Comparison of ENCODE assay signal across 20 cellular contexts in the genomic region with DNA sequence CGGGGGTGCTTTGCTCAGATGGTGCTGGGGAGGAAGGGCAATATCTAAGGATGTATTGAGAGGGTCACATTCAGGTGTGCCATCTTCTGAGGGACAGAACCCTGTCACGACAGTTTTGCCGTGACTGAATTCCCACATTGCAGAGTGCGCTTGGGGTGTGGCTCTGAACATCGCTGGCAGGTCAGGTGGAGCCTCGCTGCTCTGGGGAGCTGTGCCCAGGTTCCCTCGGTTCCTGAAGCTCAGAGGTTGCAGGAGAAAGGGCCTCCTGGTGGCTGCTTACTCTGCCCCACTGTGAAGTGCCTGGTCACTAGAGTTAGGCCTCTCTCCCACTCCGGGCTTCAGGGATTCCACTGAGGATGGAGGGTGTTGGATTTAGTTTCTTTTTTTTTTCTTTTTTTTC. TPM values are rescaled to one million over a fixed set of nuclear protein-coding genes. Genes with fewer than 3 reads are reported as not detected.
DNase-seq lines count a peak whose midpoint lies in the region; ATAC-seq lines count a peak whose summit lies in the region.
"Had no signal": no experiment of that assay in that cellular context is flagged by ENCODE, and none has a peak within 500 bp of the region (broad histone marks: within the 10 kb centered on the region; RNA-seq: fewer than 3 reads in every experiment).

No MANE protein-coding gene starts in this region.

- peak overlapping the region; percentile 47 for H3K27ac Mint-ChIP-seq in activated CD4-positive, alpha-beta memory T cell treated with anti-CD3 and anti-CD28 coated beads, Interleukin-2, amount 10 ng/mL, durations not matched to agents 7 days and 5 days
- H3K27ac Mint-ChIP-seq in activated CD4-positive, alpha-beta memory T cell treated with anti-CD3 and anti-CD28 coated beads for 36 hours: no peak overlapping the region
- H3K27ac Mint-ChIP-seq in central memory CD8-positive, alpha-beta T cell (ENCODE audit: low read depth): peak overlapping the region; percentile 65
- H3K27ac Mint-ChIP-seq: GM23338 had no signal

- ATAC-seq in central memory CD8-positive, alpha-beta T cell (replicated peaks; ENCODE audit: extremely low read depth, poor library complexity, severe bottlenecking): no peak
- ATAC-seq: foreskin keratinocyte, PC-3 had no signal

- no peak for DNase-seq in activated CD4-positive, alpha-beta memory T cell treated with anti-CD3 and anti-CD28 coated beads, Interleukin-2, amount 10 ng/mL, durations not matched to agents 7 days and 5 days
- no peak for DNase-seq in activated CD4-positive, alpha-beta memory T cell treated with anti-CD3 and anti-CD28 coated beads for 36 hours
- peak; percentile 25 for DNase-seq in D341Med (ENCODE audit: low spot score)
- DNase-seq in central memory CD8-positive, alpha-beta T cell (ENCODE audit: low spot score in 2 of 2): no peak
- peak; percentile 49 for DNase-seq in posterior vena cava (ENCODE audit: low spot score)
- no peak for DNase-seq in NCI-H1930 (lab: John Stamatoyannopoulos, UW)
- DNase-seq in RKO (ENCODE audit: low spot score): no peak
- DNase-seq in NCI-H345 (lab: John Stamatoyannopoulos, UW): no peak
- DNase-seq: activated CD8-positive, alpha-beta memory T cell treated with anti-CD3 and anti-CD28 coated beads for 24 hours; activated effector memory CD4-positive, alpha-beta T cell treated with anti-CD3 and anti-CD28 coated beads, Interleukin-2, amount 50 U/mL, for 16 hours; erythroblast; foreskin keratinocyte; KBM-7; NCI-H187 treated with DMSO at 0.1 percent for 48 hours; NCI-H226; PC-3; SHP77 treated with DMSO at 0.1 percent for 48 hours; stimulated activated CD4-positive, alpha-beta T cell treated with anti-CD3 and anti-CD28 coated beads, Interleukin-4, amount 100 ng/mL, for 4 hours had no signal

- POLR2A ChIA-PET in activated CD4-positive, alpha-beta memory T cell treated with anti-CD3 and anti-CD28 coated beads, Interleukin-2, amount 10 ng/mL, durations not matched to agents 7 days and 5 days (lab: Charles Lee): no interaction called here
- POLR2A ChIA-PET in activated CD4-positive, alpha-beta memory T cell treated with anti-CD3 and anti-CD28 coated beads for 36 hours (lab: Charles Lee): no interaction called here

- H3K4me3 Mint-ChIP-seq in activated CD4-positive, alpha-beta memory T cell treated with anti-CD3 and anti-CD28 coated beads, Interleukin-2, amount 10 ng/mL, durations not matched to agents 7 days and 5 days: no peak overlapping the region
- H3K4me3 Mint-ChIP-seq in activated CD4-positive, alpha-beta memory T cell treated with anti-CD3 and anti-CD28 coated beads for 36 hours: no peak overlapping the region
- peak overlapping the region; percentile 68 for H3K4me3 Mint-ChIP-seq in central memory CD8-positive, alpha-beta T cell
- H3K4me3 Mint-ChIP-seq: GM23338 had no signal

- CTCF ChIA-PET in activated CD4-positive, alpha-beta memory T cell treated with anti-CD3 and anti-CD28 coated beads, Interleukin-2, amount 10 ng/mL, durations not matched to agents 7 days and 5 days (lab: Charles Lee): interaction anchor here (1.6 kb wide), 1 partner anchor 153 kb away, joined by 5 read pairs; no protein-coding TSS in a partner anchor
- CTCF ChIA-PET in activated CD4-positive, alpha-beta memory T cell treated with anti-CD3 and anti-CD28 coated beads for 36 hours (lab: Charles Lee): no interaction called here

- no peaks in the 10 kb centered on the region for H3K27me3 Mint-ChIP-seq in activated CD4-positive, alpha-beta memory T cell treated with anti-CD3 and anti-CD28 coated beads, Interleukin-2, amount 10 ng/mL, durations not matched to agents 7 days and 5 days
- H3K27me3 Mint-ChIP-seq in activated CD4-positive, alpha-beta memory T cell treated with anti-CD3 and anti-CD28 coated beads for 36 hours: no peaks in the 10 kb centered on the region
- no peaks in the 10 kb centered on the region for H3K27me3 Mint-ChIP-seq in central memory CD8-positive, alpha-beta T cell

- H3K9me3 Mint-ChIP-seq in activated CD4-positive, alpha-beta memory T cell treated with anti-CD3 and anti-CD28 coated beads, Interleukin-2, amount 10 ng/mL, durations not matched to agents 7 days and 5 days: peaks cover 3% of the 10 kb centered on the region
- no peaks in the 10 kb centered on the region for H3K9me3 Mint-ChIP-seq in activated CD4-positive, alpha-beta memory T cell treated with anti-CD3 and anti-CD28 coated beads for 36 hours
- no peaks in the 10 kb centered on the region for H3K9me3 Mint-ChIP-seq in central memory CD8-positive, alpha-beta T cell
- H3K9me3 Mint-ChIP-seq: GM23338 had no signal

- peaks cover 37% of the 10 kb centered on the region for H3K4me1 Mint-ChIP-seq in activated CD4-positive, alpha-beta memory T cell treated with anti-CD3 and anti-CD28 coated beads, Interleukin-2, amount 10 ng/mL, durations not matched to agents 7 days and 5 days
- peaks cover 61% of the 10 kb centered on the region for H3K4me1 Mint-ChIP-seq in activated CD4-positive, alpha-beta memory T cell treated with anti-CD3 and anti-CD28 coated beads for 36 hours (ENCODE audit: low read depth)
- peaks cover 81% of the 10 kb centered on the region for H3K4me1 Mint-ChIP-seq in central memory CD8-positive, alpha-beta T cell

- H3K36me3 Mint-ChIP-seq in activated CD4-positive, alpha-beta memory T cell treated with anti-CD3 and anti-CD28 coated beads, Interleukin-2, amount 10 ng/mL, durations not matched to agents 7 days and 5 days (ENCODE audit: low read depth): no peaks in the 10 kb centered on the region
- H3K36me3 Mint-ChIP-seq in activated CD4-positive, alpha-beta memory T cell treated with anti-CD3 and anti-CD28 coated beads for 36 hours: no peaks in the 10 kb centered on the region
- peaks cover 14% of the 10 kb centered on the region for H3K36me3 Mint-ChIP-seq in central memory CD8-positive, alpha-beta T cell (ENCODE audit: insufficient read depth)

- intact Hi-C loops in activated CD4-positive, alpha-beta memory T cell treated with anti-CD3 and anti-CD28 coated beads for 36 hours (cut with micrococcal nuclease): loop anchor here (5.0 kb wide), 1 partner anchor 45 kb away; no protein-coding TSS in a partner anchor
- intact Hi-C loops in posterior vena cava (cut with DNase I): no loop called here

RNA-seq across cellular contexts. Expression of a gene that starts 51.5 kb away (rescaled TPM):
- under 1 TPM; 0.81 to 0.93 TPM for total RNA-seq in activated CD4-positive, alpha-beta memory T cell treated with anti-CD3 and anti-CD28 coated beads, Interleukin-2, amount 10 ng/mL, durations not matched to agents 7 days and 5 days
- total RNA-seq in activated CD4-positive, alpha-beta memory T cell treated with anti-CD3 and anti-CD28 coated beads for 36 hours: 1 to 10 TPM; 6.4 to 8.9 TPM
- total RNA-seq in posterior vena cava: 1 to 10 TPM; 2.7 to 4.0 TPM
- total RNA-seq: HT-29 had no signal

Comparison
In these comparisons a context has a peak if more than half of its experiments do, and no peak if none do; other contexts are left out.
1. DNase-seq: peak in D341Med (single experiment) and posterior vena cava (single experiment); none in activated CD4-positive, alpha-beta memory T cell treated with anti-CD3 and anti-CD28 coated beads, Interleukin-2, amount 10 ng/mL, durations not matched to agents 7 days and 5 days (single experiment), activated CD4-positive, alpha-beta memory T cell treated with anti-CD3 and anti-CD28 coated beads for 36 hours (single experiment), central memory CD8-positive, alpha-beta T cell (0 of 2), NCI-H1930 (0 of 2), RKO (single experiment) and NCI-H345 (single experiment).